In genomic region chr19:11435057-11435832, GRCh38 we compare ENCODE assay signal across 8 cellular contexts. TPM values are rescaled to one million over a fixed set of nuclear protein-coding genes. Genes with fewer than 3 reads are reported as not detected.
DNase-seq lines count a peak whose midpoint lies in the region; ATAC-seq, FAIRE-seq and TF ChIP-seq lines count a peak whose summit lies in the region.

ODAD3 (minus strand) TSS chr19:11435121; CDS start chr19:11435016, 105 bp downstream.
PRKCSH (plus strand) TSS chr19:11435635; CDS start chr19:11436118, 483 bp downstream.

- H3K27ac ChIP-seq in kidney (ENCODE audit: low read depth in 2 of 2, low read length in 2 of 2), result peak within 1 kb of the TSS; percentile 86

- peak within 1 kb of the TSS; percentile 81 to 92 for H3K9ac ChIP-seq in kidney (ENCODE audit: low read length in 2 of 2)

- peaks cover 2% of the 10 kb centered on the region for H3K36me3 Mint-ChIP-seq in chondrocyte (ENCODE audit: low read depth)

- peak; percentile 100 for DNase-seq in Ammon's horn (ENCODE audit: low spot score)
- peak; percentile 99 to 100 for DNase-seq in NCI-H446 (lab: John Stamatoyannopoulos, UW)
- peak; percentile 96 for DNase-seq in activated CD4-positive, CD25-positive, alpha-beta regulatory T cell treated with anti-CD3 and anti-CD28 coated beads, Interleukin-2, amount 50 U/mL, for 72 hours
- DNase-seq in chondrocyte (ENCODE audit: low spot score), result peak; percentile 100
- DNase-seq in kidney, result peak; percentile 100
- DNase-seq in stimulated activated CD4-positive, alpha-beta T cell treated with anti-CD3 and anti-CD28 coated beads, Interleukin-15, amount 100 ng/mL, for 24 hours, result peak; percentile 100

- TF ChIP-seq CTCF in chondrocyte (IDR thresholded peaks at IDR 0.05) (peak; percentile 89), kidney (IDR thresholded peaks at IDR 0.05; ENCODE audit: borderline replicate concordance, extremely low read depth, insufficient read depth) (peak; percentile 99)

- peak within 1 kb of the TSS; percentile 96 for H3K27ac Mint-ChIP-seq in chondrocyte (ENCODE audit: unreplicated experiment)

- H3K27me3 Mint-ChIP-seq in chondrocyte (ENCODE audit: low read depth), result no peaks in the 10 kb centered on the region

- H3K4me3 Mint-ChIP-seq in chondrocyte (ENCODE audit: unreplicated experiment), result peak within 1 kb of the TSS; percentile 100

- H3K4me1 Mint-ChIP-seq in chondrocyte (ENCODE audit: low read depth), result peaks cover 21% of the 10 kb centered on the region

- H3K9me3 ChIP-seq in kidney (ENCODE audit: control insufficient read depth in 1 of 2, low read length in 2 of 2), result no peaks in the 10 kb centered on the region

- intact Hi-C loops in kidney (cut with DNase I), result no loop called here

- H3K9me3 Mint-ChIP-seq in chondrocyte (ENCODE audit: low read depth), result no peaks in the 10 kb centered on the region

- ATAC-seq in GM19035 (IDR thresholded peaks at IDR 0.05; ENCODE audit: unreplicated experiment) (peak; percentile 89), HG03354 (IDR thresholded peaks at IDR 0.05; ENCODE audit: poor library complexity, severe bottlenecking, unreplicated experiment) (peak; percentile 90)

- H3K4me1 ChIP-seq in kidney (ENCODE audit: control insufficient read depth in 1 of 2, insufficient read depth in 1 of 2, low read depth in 1 of 2, low read length in 2 of 2), result peaks cover 8 to 16% of the 10 kb centered on the region in 2 donors

- FAIRE-seq in kidney (lab: Jason Lieb, UNC), result peak; percentile 99

- H3K4me3 ChIP-seq in kidney (ENCODE audit: low read length in 2 of 2), result peak within 1 kb of the TSS; percentile 98

- peaks cover 8 to 10% of the 10 kb centered on the region in 2 donors for H3K36me3 ChIP-seq in kidney (ENCODE audit: control insufficient read depth in 1 of 2, insufficient read depth in 2 of 2, low read length in 2 of 2)

RNA-seq across cellular contexts. Expression of gene ODAD3, which starts in this region (rescaled TPM):
- total RNA-seq in chondrocyte, result 0.15 to 0.68 TPM (median 0.31 TPM) in 3 replicates
- 1.5 TPM for total RNA-seq in kidney
- polyA plus RNA-seq in kidney (ENCODE audit: insufficient read depth, low read depth, low replicate concordance), result 7.1 TPM

RNA-seq across cellular contexts. Expression of gene PRKCSH, which starts in this region (rescaled TPM):
- total RNA-seq in chondrocyte (309 to 330 TPM (median 318 TPM) in 3 replicates), kidney (278 TPM)
- 182 TPM for polyA plus RNA-seq in kidney (ENCODE audit: insufficient read depth, low read depth, low replicate concordance)

Comparison
In these comparisons a context has a peak if more than half of its experiments do, and no peak if none do; other contexts are left out.
1. Peak in every context shown above with its lines: DNase-seq, ATAC-seq, H3K4me3 ChIP-seq and H3K27ac ChIP-seq.